Comparison of ENCODE assay signal across 2 cellular contexts in the genomic region with DNA sequence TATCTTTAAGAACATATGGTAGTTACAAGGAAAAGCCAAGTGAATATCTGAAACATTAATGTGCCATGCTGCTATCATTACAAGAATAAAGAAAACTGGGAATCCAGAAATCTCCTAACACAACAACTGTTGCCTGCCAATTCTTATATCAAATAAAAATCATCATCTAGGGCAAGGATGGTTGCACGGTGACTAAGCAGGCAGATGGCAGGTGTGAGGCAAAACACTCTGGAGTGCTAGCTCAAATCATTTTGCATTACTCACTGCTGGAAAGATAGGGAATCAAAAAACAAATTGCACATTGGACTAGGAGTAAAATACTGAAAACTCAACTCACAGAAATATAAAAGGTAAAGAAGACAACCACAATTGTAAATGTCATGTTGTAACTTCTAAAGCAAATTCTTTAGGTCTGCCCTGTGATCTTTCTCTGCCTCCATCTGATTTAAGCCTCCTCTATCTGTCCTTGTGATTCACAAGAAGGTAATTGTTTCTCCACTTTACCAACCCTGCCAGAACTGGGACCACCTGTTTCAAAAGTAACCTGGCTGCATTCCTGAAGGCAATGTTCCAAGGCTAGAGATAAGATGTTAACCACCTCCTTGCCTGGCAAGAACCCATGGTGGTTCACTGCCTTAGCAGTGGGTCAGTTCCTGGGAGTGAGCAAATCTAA.
TF ChIP-seq lines count a peak whose summit lies in the region.

No MANE protein-coding gene starts in this region.

TF ChIP-seq in A549, 52 proteins besides CTCF, POLR2A, EP300 and RAD21 (continued from another document):
- no peak for TF ChIP-seq MAZ (IDR thresholded peaks at IDR 0.05; ENCODE audit: borderline replicate concordance, low read depth, low read length)
- TF ChIP-seq TFCP2L1 (CRISPR knock-in tag; IDR thresholded peaks at IDR 0.05): no peak
- no peak for TF ChIP-seq ZFP36 (IDR thresholded peaks at IDR 0.05; ENCODE audit: borderline replicate concordance, partially characterized antibody)
- TF ChIP-seq KDM1A (IDR thresholded peaks at IDR 0.05; ENCODE audit: low read depth): no peak
- TF ChIP-seq, protein P1, sequence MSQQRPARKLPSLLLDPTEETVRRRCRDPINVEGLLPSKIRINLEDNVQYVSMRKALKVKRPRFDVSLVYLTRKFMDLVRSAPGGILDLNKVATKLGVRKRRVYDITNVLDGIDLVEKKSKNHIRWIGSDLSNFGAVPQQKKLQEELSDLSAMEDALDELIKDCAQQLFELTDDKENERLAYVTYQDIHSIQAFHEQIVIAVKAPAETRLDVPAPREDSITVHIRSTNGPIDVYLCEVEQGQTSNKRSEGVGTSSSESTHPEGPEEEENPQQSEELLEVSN (IDR thresholded peaks at IDR 0.05; ENCODE audit: borderline replicate concordance, low read depth): no peak
- TF ChIP-seq, protein P2, sequence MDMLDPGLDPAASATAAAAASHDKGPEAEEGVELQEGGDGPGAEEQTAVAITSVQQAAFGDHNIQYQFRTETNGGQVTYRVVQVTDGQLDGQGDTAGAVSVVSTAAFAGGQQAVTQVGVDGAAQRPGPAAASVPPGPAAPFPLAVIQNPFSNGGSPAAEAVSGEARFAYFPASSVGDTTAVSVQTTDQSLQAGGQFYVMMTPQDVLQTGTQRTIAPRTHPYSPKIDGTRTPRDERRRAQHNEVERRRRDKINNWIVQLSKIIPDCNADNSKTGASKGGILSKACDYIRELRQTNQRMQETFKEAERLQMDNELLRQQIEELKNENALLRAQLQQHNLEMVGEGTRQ (IDR thresholded peaks at IDR 0.05): no peak
- TF ChIP-seq CBX2 (IDR thresholded peaks at IDR 0.05; ENCODE audit: borderline replicate concordance, low read depth): no peak
- TF ChIP-seq RFX5 (IDR thresholded peaks at IDR 0.05): no peak

TF ChIP-seq in SK-N-SH, 30 proteins besides CTCF, POLR2A, EP300 and RAD21 (continued from another document):
- TF ChIP-seq, protein P3, sequence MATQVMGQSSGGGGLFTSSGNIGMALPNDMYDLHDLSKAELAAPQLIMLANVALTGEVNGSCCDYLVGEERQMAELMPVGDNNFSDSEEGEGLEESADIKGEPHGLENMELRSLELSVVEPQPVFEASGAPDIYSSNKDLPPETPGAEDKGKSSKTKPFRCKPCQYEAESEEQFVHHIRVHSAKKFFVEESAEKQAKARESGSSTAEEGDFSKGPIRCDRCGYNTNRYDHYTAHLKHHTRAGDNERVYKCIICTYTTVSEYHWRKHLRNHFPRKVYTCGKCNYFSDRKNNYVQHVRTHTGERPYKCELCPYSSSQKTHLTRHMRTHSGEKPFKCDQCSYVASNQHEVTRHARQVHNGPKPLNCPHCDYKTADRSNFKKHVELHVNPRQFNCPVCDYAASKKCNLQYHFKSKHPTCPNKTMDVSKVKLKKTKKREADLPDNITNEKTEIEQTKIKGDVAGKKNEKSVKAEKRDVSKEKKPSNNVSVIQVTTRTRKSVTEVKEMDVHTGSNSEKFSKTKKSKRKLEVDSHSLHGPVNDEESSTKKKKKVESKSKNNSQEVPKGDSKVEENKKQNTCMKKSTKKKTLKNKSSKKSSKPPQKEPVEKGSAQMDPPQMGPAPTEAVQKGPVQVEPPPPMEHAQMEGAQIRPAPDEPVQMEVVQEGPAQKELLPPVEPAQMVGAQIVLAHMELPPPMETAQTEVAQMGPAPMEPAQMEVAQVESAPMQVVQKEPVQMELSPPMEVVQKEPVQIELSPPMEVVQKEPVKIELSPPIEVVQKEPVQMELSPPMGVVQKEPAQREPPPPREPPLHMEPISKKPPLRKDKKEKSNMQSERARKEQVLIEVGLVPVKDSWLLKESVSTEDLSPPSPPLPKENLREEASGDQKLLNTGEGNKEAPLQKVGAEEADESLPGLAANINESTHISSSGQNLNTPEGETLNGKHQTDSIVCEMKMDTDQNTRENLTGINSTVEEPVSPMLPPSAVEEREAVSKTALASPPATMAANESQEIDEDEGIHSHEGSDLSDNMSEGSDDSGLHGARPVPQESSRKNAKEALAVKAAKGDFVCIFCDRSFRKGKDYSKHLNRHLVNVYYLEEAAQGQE (IDR thresholded peaks at IDR 0.05; ENCODE audit: low read depth, low read length): no peak
- TF ChIP-seq JUND (IDR thresholded peaks at IDR 0.05) (peak; percentile 48), SIN3A (IDR thresholded peaks at IDR 0.05; ENCODE audit: borderline replicate concordance, low read depth, low read length) (no peak), GABPA (IDR thresholded peaks at IDR 0.05; ENCODE audit: low read depth) (no peak), ELF1 (IDR thresholded peaks at IDR 0.05) (no peak), CHD2 (IDR thresholded peaks at IDR 0.05; ENCODE audit: low read length, partially characterized antibody) (no peak), FOXM1 (IDR thresholded peaks at IDR 0.05; ENCODE audit: low read depth) (no peak), POLR2AphosphoS5 (IDR thresholded peaks at IDR 0.05; ENCODE audit: low read depth, low read length) (no peak)
- TF ChIP-seq, protein P4, sequence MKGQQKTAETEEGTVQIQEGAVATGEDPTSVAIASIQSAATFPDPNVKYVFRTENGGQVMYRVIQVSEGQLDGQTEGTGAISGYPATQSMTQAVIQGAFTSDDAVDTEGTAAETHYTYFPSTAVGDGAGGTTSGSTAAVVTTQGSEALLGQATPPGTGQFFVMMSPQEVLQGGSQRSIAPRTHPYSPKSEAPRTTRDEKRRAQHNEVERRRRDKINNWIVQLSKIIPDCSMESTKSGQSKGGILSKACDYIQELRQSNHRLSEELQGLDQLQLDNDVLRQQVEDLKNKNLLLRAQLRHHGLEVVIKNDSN (IDR thresholded peaks at IDR 0.05; ENCODE audit: borderline replicate concordance, low read depth): no peak
- TF ChIP-seq, protein P5, sequence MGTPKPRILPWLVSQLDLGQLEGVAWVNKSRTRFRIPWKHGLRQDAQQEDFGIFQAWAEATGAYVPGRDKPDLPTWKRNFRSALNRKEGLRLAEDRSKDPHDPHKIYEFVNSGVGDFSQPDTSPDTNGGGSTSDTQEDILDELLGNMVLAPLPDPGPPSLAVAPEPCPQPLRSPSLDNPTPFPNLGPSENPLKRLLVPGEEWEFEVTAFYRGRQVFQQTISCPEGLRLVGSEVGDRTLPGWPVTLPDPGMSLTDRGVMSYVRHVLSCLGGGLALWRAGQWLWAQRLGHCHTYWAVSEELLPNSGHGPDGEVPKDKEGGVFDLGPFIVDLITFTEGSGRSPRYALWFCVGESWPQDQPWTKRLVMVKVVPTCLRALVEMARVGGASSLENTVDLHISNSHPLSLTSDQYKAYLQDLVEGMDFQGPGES (IDR thresholded peaks at IDR 0.05; ENCODE audit: low read depth, low read length): no peak
- TF ChIP-seq, protein P6, sequence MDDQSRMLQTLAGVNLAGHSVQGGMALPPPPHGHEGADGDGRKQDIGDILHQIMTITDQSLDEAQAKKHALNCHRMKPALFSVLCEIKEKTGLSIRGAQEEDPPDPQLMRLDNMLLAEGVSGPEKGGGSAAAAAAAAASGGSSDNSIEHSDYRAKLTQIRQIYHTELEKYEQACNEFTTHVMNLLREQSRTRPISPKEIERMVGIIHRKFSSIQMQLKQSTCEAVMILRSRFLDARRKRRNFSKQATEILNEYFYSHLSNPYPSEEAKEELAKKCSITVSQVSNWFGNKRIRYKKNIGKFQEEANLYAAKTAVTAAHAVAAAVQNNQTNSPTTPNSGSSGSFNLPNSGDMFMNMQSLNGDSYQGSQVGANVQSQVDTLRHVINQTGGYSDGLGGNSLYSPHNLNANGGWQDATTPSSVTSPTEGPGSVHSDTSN (IDR thresholded peaks at IDR 0.05): peak; percentile 54
- TF ChIP-seq, protein P7, sequence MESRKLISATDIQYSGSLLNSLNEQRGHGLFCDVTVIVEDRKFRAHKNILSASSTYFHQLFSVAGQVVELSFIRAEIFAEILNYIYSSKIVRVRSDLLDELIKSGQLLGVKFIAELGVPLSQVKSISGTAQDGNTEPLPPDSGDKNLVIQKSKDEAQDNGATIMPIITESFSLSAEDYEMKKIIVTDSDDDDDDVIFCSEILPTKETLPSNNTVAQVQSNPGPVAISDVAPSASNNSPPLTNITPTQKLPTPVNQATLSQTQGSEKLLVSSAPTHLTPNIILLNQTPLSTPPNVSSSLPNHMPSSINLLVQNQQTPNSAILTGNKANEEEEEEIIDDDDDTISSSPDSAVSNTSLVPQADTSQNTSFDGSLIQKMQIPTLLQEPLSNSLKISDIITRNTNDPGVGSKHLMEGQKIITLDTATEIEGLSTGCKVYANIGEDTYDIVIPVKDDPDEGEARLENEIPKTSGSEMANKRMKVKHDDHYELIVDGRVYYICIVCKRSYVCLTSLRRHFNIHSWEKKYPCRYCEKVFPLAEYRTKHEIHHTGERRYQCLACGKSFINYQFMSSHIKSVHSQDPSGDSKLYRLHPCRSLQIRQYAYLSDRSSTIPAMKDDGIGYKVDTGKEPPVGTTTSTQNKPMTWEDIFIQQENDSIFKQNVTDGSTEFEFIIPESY (IDR thresholded peaks at IDR 0.05; ENCODE audit: borderline replicate concordance, low read depth): no peak
